20 cellular contexts compared by ENCODE assay signal in genomic region chr4:162912482-162912881, GRCh38.
DNase-seq lines count a peak whose midpoint lies in the region; ATAC-seq lines count a peak whose summit lies in the region.
"Had no signal": no experiment of that assay in that cellular context is flagged by ENCODE, and none has a peak within 500 bp of the region (broad histone marks: within the 10 kb centered on the region; RNA-seq: fewer than 3 reads in every experiment).

No MANE protein-coding gene starts in this region.

- peak; percentile 75 for ATAC-seq in GM18511 (IDR thresholded peaks at IDR 0.05; ENCODE audit: unreplicated experiment)
- peak; percentile 62 for ATAC-seq in GM18909 (IDR thresholded peaks at IDR 0.05; ENCODE audit: poor library complexity, unreplicated experiment)
- peak; percentile 53 for ATAC-seq in HG03354 (IDR thresholded peaks at IDR 0.05; ENCODE audit: poor library complexity, severe bottlenecking, unreplicated experiment)
- peak; percentile 54 for ATAC-seq in HG03469 (IDR thresholded peaks at IDR 0.05; ENCODE audit: unreplicated experiment)
- ATAC-seq: GM12878 had no signal

- DNase-seq in RPMI8226, result no peak
- DNase-seq in AG20443 (ENCODE audit: low spot score), result no peak
- no peak for DNase-seq in UCSD-AML1 (lab: John Stamatoyannopoulos, UW; ENCODE audit: unreplicated experiment)
- DNase-seq in NCI-H2081 (lab: John Stamatoyannopoulos, UW), result no peak
- DNase-seq: AML-193; BE2C; CD4-positive, alpha-beta T cell; CD8-positive, alpha-beta memory T cell; DMS 273 treated with DMSO at 0.1 percent for 48 hours; DMS79; EL; GDM1; GM23248; H7; HCEC 1CT had no signal
